26 cellular contexts compared by ENCODE assay signal in genomic region chr7:39083781-39084180, GRCh38.
"Had no signal": no experiment of that assay in that cellular context is flagged by ENCODE, and none has a peak within 500 bp of the region (broad histone marks: within the 10 kb centered on the region; RNA-seq: fewer than 3 reads in every experiment).

No MANE protein-coding gene starts in this region.

- H3K36me3 Mint-ChIP-seq: activated naive CD8-positive, alpha-beta T cell; mesothelial cell of epicardium; naive thymus-derived CD8-positive, alpha-beta T cell had no signal

- H3K36me3 ChIP-seq: adrenal gland, ascending aorta, brain microvascular endothelial cell, esophagus muscularis mucosa, ovary, prostate gland, upper lobe of left lung had no signal

- H3K4me1 ChIP-seq: adrenal gland, ascending aorta, prostate gland, upper lobe of left lung had no signal

- H3K27me3 ChIP-seq: ascending aorta, ovary, upper lobe of left lung had no signal

- H3K9me3 Mint-ChIP-seq: activated B cell treated with CpG ODN at 0.5 μM for 24 hours; activated T-cell treated with anti-CD3 and anti-CD28 coated beads, Interleukin-2, amount 50 U/mL, for 24 hours; activated T-helper 17 cell treated with anti-CD3 and anti-CD28 coated beads, Interleukin-2, amount 50 U/mL, for 72 hours; mesothelial cell of epicardium; naive thymus-derived CD8-positive, alpha-beta T cell had no signal

- H3K4me3 ChIP-seq: adrenal gland, ascending aorta, esophagus muscularis mucosa, ovary, prostate gland, upper lobe of left lung had no signal

- H3K9me3 ChIP-seq: adrenal gland, ascending aorta, esophagus muscularis mucosa, ovary, prostate gland, upper lobe of left lung had no signal

- H3K4me1 Mint-ChIP-seq: activated CD4-positive, alpha-beta T cell treated with anti-CD3 and anti-CD28 coated beads for 36 hours; activated T-helper 17 cell treated with anti-CD3 and anti-CD28 coated beads, Interleukin-2, amount 50 U/mL, for 72 hours had no signal

- H3K27ac ChIP-seq: adrenal gland, ascending aorta, brain microvascular endothelial cell, esophagus muscularis mucosa, ovary, prostate gland, upper lobe of left lung had no signal

- H3K4me3 Mint-ChIP-seq: activated B cell treated with CpG ODN at 0.5 μM for 24 hours; activated CD4-positive, alpha-beta T cell treated with anti-CD3 and anti-CD28 coated beads for 36 hours; activated naive CD8-positive, alpha-beta T cell; activated T-cell treated with anti-CD3 and anti-CD28 coated beads, Interleukin-2, amount 50 U/mL, for 24 hours; activated T-helper 17 cell treated with anti-CD3 and anti-CD28 coated beads, Interleukin-2, amount 50 U/mL, for 72 hours; mesothelial cell of epicardium; naive thymus-derived CD8-positive, alpha-beta T cell had no signal

- DNase-seq: activated B cell treated with CpG ODN at 0.5 μM for 24 hours; activated CD4-positive, alpha-beta T cell treated with anti-CD3 and anti-CD28 coated beads for 36 hours; activated CD4-positive, alpha-beta T cell treated with anti-CD3 and anti-CD28 coated beads, Interleukin-2, amount 50 U/mL, for 4 hours; activated CD8-positive, alpha-beta memory T cell treated with anti-CD3 and anti-CD28 coated beads for 24 hours; activated CD8-positive, alpha-beta memory T cell treated with anti-CD3 and anti-CD28 coated beads, Interleukin-2, amount 50 U/mL, for 4 hours; activated T-cell treated with anti-CD3 and anti-CD28 coated beads, Interleukin-2, amount 50 U/mL, for 24 hours; adrenal gland; brain microvascular endothelial cell; caudate nucleus; dermis blood vessel endothelial cell; effector memory CD4-positive, alpha-beta T cell; hypothalamus; left ventricle myocardium superior; mammary epithelial cell; naive thymus-derived CD8-positive, alpha-beta T cell; ovary; right cardiac atrium; stimulated activated CD4-positive, alpha-beta T cell treated with anti-CD3 and anti-CD28 coated beads, Interleukin-4, amount 100 ng/mL, for 24 hours; stimulated activated naive CD8-positive, alpha-beta T cell treated with anti-CD3 and anti-CD28 coated beads, Interleukin-15, Interleukin-2, amounts not matched to agents 100 U/mL and 50 U/mL, for 24 hours; upper lobe of left lung had no signal

- H3K27ac Mint-ChIP-seq: activated B cell treated with CpG ODN at 0.5 μM for 24 hours; activated CD4-positive, alpha-beta T cell treated with anti-CD3 and anti-CD28 coated beads for 36 hours; activated naive CD8-positive, alpha-beta T cell; activated T-cell treated with anti-CD3 and anti-CD28 coated beads, Interleukin-2, amount 50 U/mL, for 24 hours; activated T-helper 17 cell treated with anti-CD3 and anti-CD28 coated beads, Interleukin-2, amount 50 U/mL, for 72 hours; mesothelial cell of epicardium; naive thymus-derived CD8-positive, alpha-beta T cell had no signal
